Comparison of ENCODE assay signal across 32 cellular contexts in genomic region chr6:150445486-150445885, GRCh38.
DNase-seq lines count a peak whose midpoint lies in the region; ATAC-seq, FAIRE-seq and TF ChIP-seq lines count a peak whose summit lies in the region.
"Had no signal": no experiment of that assay in that cellular context is flagged by ENCODE, and none has a peak within 500 bp of the region (broad histone marks: within the 10 kb centered on the region; RNA-seq: fewer than 3 reads in every experiment).

No MANE protein-coding gene starts in this region.

- FAIRE-seq in K562 (lab: Jason Lieb, UNC) (no peak), H54 (lab: Jason Lieb, UNC) (no peak)
- FAIRE-seq: A204.1, A549, D721Med had no signal

- no TSS peak for BruUV-seq in K562 (replicated peaks; lab: Mats Ljungman, UMichigan)

- H3K9me1 ChIP-seq in K562 (ENCODE audit: control insufficient read depth, insufficient read depth, low read length), result no peaks in the 10 kb centered on the region

- ATAC-seq in K562 (no peak), HG03342 (IDR thresholded peaks at IDR 0.05; ENCODE audit: unreplicated experiment) (no peak)
- ATAC-seq: A549; CD8-positive, alpha-beta T cell had no signal

- H3K4me3 ChIP-seq in HEK293 (ENCODE audit: low read depth, low read length) (no peak overlapping the region), K562 (no peak overlapping the region), esophagus muscularis mucosa (no peak overlapping the region)
- H3K4me3 ChIP-seq: A549; BLaER1; BLaER1 treated with 17β-estradiol and CSF1 and Interleukin-3, amounts not matched to agents 10 nM and 100 nM had no signal

- TF ChIP-seq POLR2A in K562 (conservative IDR thresholded peaks at IDR 0.05), result no peak
- TF ChIP-seq POLR2A in esophagus muscularis mucosa (IDR thresholded peaks at IDR 0.05; ENCODE audit: low read depth), result no peak
- TF ChIP-seq POLR2A in H54 (IDR thresholded peaks at IDR 0.05; ENCODE audit: low read depth, low read length), result no peak

- H3K4me2 ChIP-seq in K562 (ENCODE audit: insufficient read depth, low read length), result no peak overlapping the region
- H3K4me2 ChIP-seq: A549; BLaER1; BLaER1 treated with 17β-estradiol and CSF1 and Interleukin-3, amounts not matched to agents 10 nM and 100 nM had no signal

- intact Hi-C loops in K562 (cut with micrococcal nuclease), result no loop called here
- intact Hi-C loops in esophagus muscularis mucosa (cut with DNase I), result no loop called here

- no peak for TF ChIP-seq RAD21 in K562 (CRISPR knock-in tag; conservative IDR thresholded peaks at IDR 0.05 in 1 of 2, IDR thresholded peaks at IDR 0.05 in 1 of 2)

- 2% methylated on average over 2 of the region's 2 CpGs for WGBS in K562 (ENCODE audit: insufficient coverage, low coverage, missing lambda C conversion rate)
- WGBS in esophagus muscularis mucosa, result 97% methylated on average over 2 of the region's 2 CpGs

- no peaks in the 10 kb centered on the region for H3K79me2 ChIP-seq in K562 (ENCODE audit: control insufficient read depth, insufficient read depth, low read length)

- H3K27me3 ChIP-seq in K562 (ENCODE audit: control insufficient read depth in 2 of 2, insufficient read depth in 2 of 2, low read length in 2 of 2), result peaks cover 0 to 4% of the 10 kb centered on the region in 2 experiments; a peak in 1 of 5 replicates
- H3K27me3 ChIP-seq in esophagus muscularis mucosa, result no peaks in the 10 kb centered on the region
- H3K27me3 ChIP-seq: BE2C; BLaER1; BLaER1 treated with 17β-estradiol and CSF1 and Interleukin-3, amounts not matched to agents 10 nM and 100 nM had no signal

- no peak overlapping the region for H2AFZ ChIP-seq in K562 (ENCODE audit: low read depth, low read length)

- no peak for TF ChIP-seq CTCF in HEK293 (tag by site-specific recombination; IDR thresholded peaks at IDR 0.05)
- no peak for TF ChIP-seq CTCF in K562 (IDR thresholded peaks at IDR 0.05 in 2 of 3, conservative IDR thresholded peaks at IDR 0.05 in 1 of 3; ENCODE audit: insufficient read depth in 2 of 3, low read depth in 1 of 3, low read length in 3 of 3)
- TF ChIP-seq CTCF in esophagus muscularis mucosa (IDR thresholded peaks at IDR 0.05), result no peak

- CTCF ChIA-PET in HEK293 (lab: Yijun Ruan, JAX), result interaction anchor here (0.7 to 1.4 kb wide), 4 partner anchors 191 to 438 kb away, joined by 3 to 4 read pairs (median 4); no protein-coding TSS in a partner anchor
- CTCF ChIA-PET in K562 (lab: Yijun Ruan, JAX; ENCODE audit: low intra/inter-chr PET ratio), result no interaction called here

- H3K27ac ChIP-seq in HEK293 (ENCODE audit: extremely low read depth, low read depth, low read length) (no peak overlapping the region), K562 (ENCODE audit: extremely low read depth, low read depth, low read length) (no peak overlapping the region), esophagus muscularis mucosa (replicated peaks in 1 of 4) (no peak overlapping the region)
- H3K27ac ChIP-seq: 22Rv1; A549; BLaER1; BLaER1 treated with 17β-estradiol and CSF1 and Interleukin-3, amounts not matched to agents 10 nM and 100 nM; C4-2B had no signal

- H3K9me3 ChIP-seq in HEK293 (ENCODE audit: control insufficient read depth, insufficient read depth, low read depth, low read length), result no peaks in the 10 kb centered on the region
- no peaks in the 10 kb centered on the region for H3K9me3 ChIP-seq in K562 (replicated peaks; ENCODE audit: control insufficient read depth, insufficient read depth, low read depth, low read length)
- H3K9me3 ChIP-seq in esophagus muscularis mucosa, result peaks cover 0 to under 1% (median 0%) of the 10 kb centered on the region in 4 donors
- H3K9me3 ChIP-seq: A549, BE2C, Caco-2 had no signal

- POLR2A ChIA-PET in HEK293 (lab: Yijun Ruan, JAX), result no interaction called here
- POLR2A ChIA-PET in K562 (lab: Yijun Ruan, JAX), result interaction anchor here (0.7 to 1.7 kb wide), 3 partner anchors 14 to 108 kb away, joined by 3 to 4 read pairs (median 3); no protein-coding TSS in a partner anchor

- H3K4me1 ChIP-seq in HEK293 (ENCODE audit: control insufficient read depth, insufficient read depth, low read length) (no peaks in the 10 kb centered on the region), K562 (replicated peaks in 1 of 2; ENCODE audit: control insufficient read depth in 2 of 2, insufficient read depth in 2 of 2, low read length in 2 of 2) (no peaks in the 10 kb centered on the region), esophagus muscularis mucosa (no peaks in the 10 kb centered on the region)
- H3K4me1 ChIP-seq: A549; BE2C; BLaER1; BLaER1 treated with 17β-estradiol and CSF1 and Interleukin-3, amounts not matched to agents 10 nM and 100 nM; Caco-2 had no signal

- DNase-seq in K562 (ENCODE audit: extremely low read depth in 1 of 4, low spot score in 3 of 4), result no peak
- DNase-seq in esophagus muscularis mucosa (ENCODE audit: extremely low spot score), result peak; percentile 5
- DNase-seq in H54 (ENCODE audit: insufficient read length, low spot score), result no peak
- no peak for DNase-seq in amygdala (lab: John Stamatoyannopoulos, UW)
- DNase-seq: 8988T; ACHN; AML-193; BE2C; C1 segment of cervical spinal cord; Caco-2; Calu3; CD4-positive, alpha-beta memory T cell; CD4-positive, alpha-beta T cell; CD4-positive, CD25-positive, alpha-beta regulatory T cell; CD8-positive, alpha-beta memory T cell; CD8-positive, alpha-beta T cell; COR-L47; DMS 273 treated with DMSO at 0.1 percent for 48 hours; DMS153; DMS79; DMS79 treated with DMSO at 0.1 percent for 48 hours; DND-41; EL had no signal

- H3K9ac ChIP-seq in K562 (ENCODE audit: insufficient read depth in 1 of 2, low read depth in 2 of 2, low read length in 2 of 2), result no peak overlapping the region
- H3K9ac ChIP-seq: BLaER1; BLaER1 treated with 17β-estradiol and CSF1 and Interleukin-3, amounts not matched to agents 10 nM and 100 nM had no signal

- in situ Hi-C loops in K562 (cut with MboI), result no loop called here

- no peaks in the 10 kb centered on the region for H3K36me3 ChIP-seq in HEK293 (ENCODE audit: control insufficient read depth in 2 of 2, insufficient read depth in 1 of 2, low read length in 2 of 2)
- H3K36me3 ChIP-seq in K562 (ENCODE audit: control insufficient read depth, insufficient read depth, low read length), result no peaks in the 10 kb centered on the region
- no peaks in the 10 kb centered on the region for H3K36me3 ChIP-seq in esophagus muscularis mucosa
- H3K36me3 ChIP-seq: BE2C; BLaER1; BLaER1 treated with 17β-estradiol and CSF1 and Interleukin-3, amounts not matched to agents 10 nM and 100 nM had no signal

- TF ChIP-seq EP300 in K562 (IDR thresholded peaks at IDR 0.05; ENCODE audit: low read length), result no peak
- no peak for TF ChIP-seq EP300 in esophagus muscularis mucosa (IDR thresholded peaks at IDR 0.05)

- no peaks in the 10 kb centered on the region for H4K20me1 ChIP-seq in K562 (replicated peaks; ENCODE audit: control insufficient read depth, insufficient read depth, low read length)
- H4K20me1 ChIP-seq: BLaER1; BLaER1 treated with 17β-estradiol and CSF1 and Interleukin-3, amounts not matched to agents 10 nM and 100 nM had no signal

TF ChIP-seq in HEK293, 187 proteins besides CTCF, POLR2A, EP300 and RAD21:
- TF ChIP-seq GLIS1 (tag by site-specific recombination; IDR thresholded peaks at IDR 0.05) (no peak), ZNF704 (tag by site-specific recombination; IDR thresholded peaks at IDR 0.05) (no peak), ZNF664 (tag by site-specific recombination; IDR thresholded peaks at IDR 0.05) (peak; percentile 95)

TF ChIP-seq in K562, 482 proteins besides CTCF, POLR2A, EP300 and RAD21:
- TF ChIP-seq ZNF507 (tag; conservative IDR thresholded peaks at IDR 0.05), result no peak
- TF ChIP-seq DNMT1 (IDR thresholded peaks at IDR 0.05), result no peak
- TF ChIP-seq ZC3H4 (CRISPR knock-in tag; IDR thresholded peaks at IDR 0.05; ENCODE audit: borderline replicate concordance), result no peak
- TF ChIP-seq RBM25 (IDR thresholded peaks at IDR 0.05; ENCODE audit: low read depth, low read length, severe bottlenecking), result peak; percentile 12
- TF ChIP-seq MXD1 (CRISPR knock-in tag; IDR thresholded peaks at IDR 0.05; ENCODE audit: borderline replicate concordance, poor library complexity, severe bottlenecking), result no peak
- no peak for TF ChIP-seq ZNF41 (CRISPR knock-in tag; conservative IDR thresholded peaks at IDR 0.05)
